11 cellular contexts compared by ENCODE assay signal in genomic region chr5:6733411-6734242, GRCh38. TPM values are rescaled to one million over a fixed set of nuclear protein-coding genes. Genes with fewer than 3 reads are reported as not detected.
DNase-seq lines count a peak whose midpoint lies in the region; ATAC-seq, FAIRE-seq and TF ChIP-seq lines count a peak whose summit lies in the region.
"Had no signal": no experiment of that assay in that cellular context is flagged by ENCODE, and none has a peak within 500 bp of the region (broad histone marks: within the 10 kb centered on the region; RNA-seq: fewer than 3 reads in every experiment).

No MANE protein-coding gene starts in this region.

- no peak overlapping the region for H2AFZ ChIP-seq in GM12878 (ENCODE audit: control insufficient read depth, low read depth, low read length)

- no peaks in the 10 kb centered on the region for H3K9me3 ChIP-seq in left ventricle myocardium inferior (replicated peaks)
- H3K9me3 ChIP-seq in GM12878 (replicated peaks; ENCODE audit: control insufficient read depth, insufficient read depth, low read length), result no peaks in the 10 kb centered on the region
- no peaks in the 10 kb centered on the region for H3K9me3 ChIP-seq in liver (ENCODE audit: control insufficient read depth in 4 of 4, low read length in 3 of 4)
- no peaks in the 10 kb centered on the region for H3K9me3 ChIP-seq in uterus

- in situ Hi-C loops in GM12878 (cut with MboI), result loop anchor here (10.0 kb wide), 3 partner anchors 359 to 979 kb away; partner anchors contain the start of gene MED10

- RAD21 ChIA-PET in GM12878 (lab: Charles Lee; ENCODE audit: unreplicated experiment), result interaction anchor here (1.3 kb wide), 1 partner anchor 16 kb away, joined by 3 read pairs; no protein-coding TSS in a partner anchor

- WGBS in GM12878 (ENCODE audit: insufficient coverage, insufficient replicate concordance, low lambda C conversion rate, missing lambda C conversion rate), result 79% methylated on average over 21 of the region's 21 CpGs
- 86% methylated on average over 21 of the region's 21 CpGs for WGBS in liver

- no peaks in the 10 kb centered on the region for H4K20me1 ChIP-seq in GM12878 (ENCODE audit: control insufficient read depth, insufficient read depth)

- ATAC-seq in Right ventricle myocardium inferior (no peak), GM12878 (no peak), HG03469 (IDR thresholded peaks at IDR 0.05; ENCODE audit: unreplicated experiment) (no peak), GM18858 (IDR thresholded peaks at IDR 0.05; ENCODE audit: unreplicated experiment) (no peak), HG03196 (IDR thresholded peaks at IDR 0.05; ENCODE audit: unreplicated experiment) (no peak)
- ATAC-seq: HCT116, left colon had no signal

- no TSS peak for BruUV-seq in GM12878 (replicated peaks; lab: Mats Ljungman, UMichigan)

- TF ChIP-seq CTCF in left ventricle myocardium inferior (IDR thresholded peaks at IDR 0.05; ENCODE audit: borderline replicate concordance), result no peak
- TF ChIP-seq CTCF in GM12878 (IDR thresholded peaks at IDR 0.05 in 2 of 3, conservative IDR thresholded peaks at IDR 0.05 in 1 of 3; ENCODE audit: control insufficient read depth in 2 of 3, extremely low read depth in 1 of 3, insufficient read depth in 1 of 3, low read depth in 3 of 3, low read length in 3 of 3), result no peak
- TF ChIP-seq CTCF in liver (IDR thresholded peaks at IDR 0.05; ENCODE audit: low read depth, low read length, missing input control), result no peak
- TF ChIP-seq CTCF in uterus (IDR thresholded peaks at IDR 0.05), result no peak

- intact Hi-C loops in left ventricle myocardium inferior (cut with micrococcal nuclease) (no loop called here), Right ventricle myocardium inferior (cut with DNase I) (no loop called here), GM12878 (cut with micrococcal nuclease; ENCODE audit: unreplicated experiment) (no loop called here), uterus (cut with DNase I; ENCODE audit: low total_unique reads) (loop anchor here (5.0 kb wide), 1 partner anchor 331 kb away; no protein-coding TSS in a partner anchor)

- H3K36me3 ChIP-seq in left ventricle myocardium inferior, result peaks cover 13% of the 10 kb centered on the region
- H3K36me3 ChIP-seq in GM12878 (ENCODE audit: control insufficient read depth in 2 of 2, insufficient read depth in 2 of 2, low read length in 1 of 2), result peaks cover 5 to 9% of the 10 kb centered on the region in 2 experiments; a peak in 3 of 4 replicates
- peaks cover 0 to 2% (median under 1%) of the 10 kb centered on the region in 4 donors for H3K36me3 ChIP-seq in liver (ENCODE audit: control insufficient read depth in 4 of 4, insufficient read depth in 3 of 4, low read depth in 1 of 4, low read length in 3 of 4)
- H3K36me3 ChIP-seq in uterus, result no peaks in the 10 kb centered on the region

- no peak for TF ChIP-seq POLR2A in GM12878 (IDR thresholded peaks at IDR 0.05; ENCODE audit: low read depth, low read length)
- TF ChIP-seq POLR2A in uterus (IDR thresholded peaks at IDR 0.05), result no peak

- FAIRE-seq in GM12878 (lab: Jason Lieb, UNC), result no peak
- FAIRE-seq: urothelium cell line had no signal

- no peak for TF ChIP-seq EP300 in GM12878 (IDR thresholded peaks at IDR 0.05; ENCODE audit: borderline replicate concordance in 1 of 2, control insufficient read depth in 1 of 2, low read depth in 2 of 2, low read length in 2 of 2)

- H3K27ac ChIP-seq in left ventricle myocardium inferior (replicated peaks), result peak overlapping the region; percentile 88
- H3K27ac ChIP-seq in GM12878 (ENCODE audit: control insufficient read depth, insufficient read depth), result no peak overlapping the region; the same call in 1 of the 2 replicates
- H3K27ac ChIP-seq in liver (ENCODE audit: low read depth in 1 of 2, low read length in 2 of 2), result peak overlapping the region; percentile 47 to 48
- peak overlapping the region; percentile 38 to 45 for H3K27ac ChIP-seq in uterus

- peak overlapping the region; percentile 48 for H3K4me3 ChIP-seq in left ventricle myocardium inferior
- H3K4me3 ChIP-seq in GM12878, result no peak overlapping the region
- H3K4me3 ChIP-seq in liver (ENCODE audit: low read depth in 1 of 3, low read length in 3 of 3), result no peak overlapping the region
- H3K4me3 ChIP-seq in uterus, result no peak overlapping the region

- peaks cover 83% of the 10 kb centered on the region for H3K4me1 ChIP-seq in left ventricle myocardium inferior
- H3K4me1 ChIP-seq in GM12878 (ENCODE audit: control insufficient read depth, insufficient read depth, low read length), result peaks cover 82% of the 10 kb centered on the region
- peaks cover 25 to 80% (median 62%) of the 10 kb centered on the region in 4 donors for H3K4me1 ChIP-seq in liver (ENCODE audit: control insufficient read depth in 4 of 4, insufficient read depth in 4 of 4, low read length in 3 of 4)
- H3K4me1 ChIP-seq in uterus, result peaks cover 0 to 14% of the 10 kb centered on the region in 2 donors

- H3K27me3 ChIP-seq in left ventricle myocardium inferior (ENCODE audit: low read depth) (no peaks in the 10 kb centered on the region), GM12878 (replicated peaks in 1 of 2; ENCODE audit: control insufficient read depth in 2 of 2, insufficient read depth in 2 of 2, low read length in 1 of 2) (no peaks in the 10 kb centered on the region), liver (ENCODE audit: control insufficient read depth in 4 of 4, insufficient read depth in 4 of 4, low read length in 3 of 4) (no peaks in the 10 kb centered on the region), uterus (no peaks in the 10 kb centered on the region)

- peaks cover 88% of the 10 kb centered on the region for H3K79me2 ChIP-seq in GM12878 (ENCODE audit: control insufficient read depth, insufficient read depth, low read length)

- SMC1A ChIA-PET in GM12878 (lab: Charles Lee; ENCODE audit: uncharacterized antibody, unreplicated experiment), result interaction anchor here (4.0 to 5.5 kb wide), 2 partner anchors 10 to 11 kb away, joined by 26 to 35 read pairs; no protein-coding TSS in a partner anchor

- DNase-seq in left ventricle myocardium inferior (no peak), Right ventricle myocardium inferior (ENCODE audit: missing footprints) (no peak), GM12878 (ENCODE audit: low read depth, low spot score) (no peak), uterus (no peak)
- DNase-seq: left colon had no signal

- POLR2A ChIA-PET in GM12878 (lab: Charles Lee), result interaction anchor here (2.4 kb wide), 1 partner anchor 17 kb away, joined by 12 read pairs; no protein-coding TSS in a partner anchor

- CTCF ChIA-PET in GM12878 (lab: Yijun Ruan, JAX), result interaction anchor here (0.8 to 2.1 kb wide), 5 partner anchors 10 to 106 kb away, joined by 3 to 12 read pairs (median 5); no protein-coding TSS in a partner anchor

- H3K4me2 ChIP-seq in GM12878 (ENCODE audit: control insufficient read depth, insufficient read depth), result no peak overlapping the region

- H3K9ac ChIP-seq in GM12878 (ENCODE audit: control insufficient read depth, insufficient read depth, low read length) (no peak overlapping the region), liver (ENCODE audit: low read depth in 1 of 2, low read length in 2 of 2) (no peak overlapping the region)

- no peak for TF ChIP-seq RAD21 in GM12878 (IDR thresholded peaks at IDR 0.05; ENCODE audit: insufficient read depth, low read depth, low read length)
- no peak for TF ChIP-seq RAD21 in liver (IDR thresholded peaks at IDR 0.05)

TF ChIP-seq in GM12878, 131 proteins besides CTCF, POLR2A, EP300 and RAD21:
- 0 out of 2 replicates have a peak, but pooled peaks have one; percentile 23 for TF ChIP-seq RUNX3 (IDR thresholded peaks at IDR 0.05; ENCODE audit: low read length)
- no peak for TF ChIP-seq ZNF274 (IDR thresholded peaks at IDR 0.05; ENCODE audit: insufficient read depth, insufficient read length)
- TF ChIP-seq MEF2B (IDR thresholded peaks at IDR 0.05; ENCODE audit: partially characterized antibody, poor library complexity, severe bottlenecking), result peak; percentile 40
- no peak for TF ChIP-seq ZNF622 (IDR thresholded peaks at IDR 0.05)
- no peak for TF ChIP-seq YY1 (IDR thresholded peaks at IDR 0.05; ENCODE audit: low read depth, low read length)

TF ChIP-seq in liver, 16 proteins besides CTCF, POLR2A, EP300 and RAD21 (continues in another document):
- TF ChIP-seq TAF1 (conservative IDR thresholded peaks at IDR 0.05) (no peak), YY1 (IDR thresholded peaks at IDR 0.05) (no peak), RXRA (IDR thresholded peaks at IDR 0.05) (no peak), ATF3 (IDR thresholded peaks at IDR 0.05) (no peak)

RNA-seq across cellular contexts. Expression of gene TENT4A, which starts 20.4 kb away (rescaled TPM):
- total RNA-seq in left ventricle myocardium inferior (9.5 TPM), Right ventricle myocardium inferior (13.0 TPM), GM12878 (2014; rRNA removed) (15.4 and 18.3 TPM in 2 replicates), GM12878 (2014; rRNA removed; fragmentation: Illumina TruSeq; extraction: Trizol) (14.4 and 18.4 TPM in 2 replicates), GM12878 (2021) (26.1 and 30.6 TPM in 2 replicates), liver (10 to 100 TPM in 1 of 2 donors, 1 to 10 TPM in 1; 8.8 to 15.1 TPM), uterus (10 to 100 TPM; 14.1 to 43.3 (median 27.2) TPM)
- total RNA-seq in GM12878 (2013; cell fraction: nucleolus; rRNA removed), result 184 and 188 TPM in 2 replicates
- 13.0 TPM for polyA plus RNA-seq in GM12878 (2011; ENCODE audit: low read depth)
- polyA plus RNA-seq in GM12878 (2011; rRNA removed) (8.7 and 10.5 TPM in 2 replicates), GM12878 (2014; fragmentation: Illumina TruSeq; extraction: Trizol) (18.4 and 27.5 TPM in 2 replicates), GM12878 (2014; fragmentation: Nextera tagmentation; extraction: Ambion mirVana) (1 to 10 TPM; 1.4 to 2.8 TPM), GM12878 (2014; rRNA removed) (25.8 and 28.7 TPM in 2 replicates), GM12878 (2016; fragmentation: Nextera tagmentation; extraction: Ambion mirVana) (1 to 10 TPM; 2.5 to 3.4 TPM), liver (1 to 10 TPM; 3.9 to 7.4 TPM)
- 7.8 and 8.6 TPM in 2 replicates for polyA plus RNA-seq in GM12878 (2011; cell fraction: cytosol; rRNA removed)
- 101 and 119 TPM in 2 replicates for polyA plus RNA-seq in GM12878 (2011; cell fraction: nucleus; rRNA removed)
- polyA plus RNA-seq in GM12878 (2012), result 23.9 and 25.8 TPM in 2 replicates
- 20.3 and 25.2 TPM in 2 replicates for polyA minus RNA-seq in GM12878 (2011; rRNA and poly(A)+ RNA removed)
- polyA minus RNA-seq in GM12878 (2011; cell fraction: cytosol; rRNA and poly(A)+ RNA removed), result 11.1 and 12.5 TPM in 2 replicates
- polyA minus RNA-seq in GM12878 (2011; cell fraction: nucleus; rRNA and poly(A)+ RNA removed), result 49.2 and 70.5 TPM in 2 replicates
